Comparison of ENCODE assay signal across 23 cellular contexts in genomic region chr16:82236415-82236814, GRCh38.
"Had no signal": no experiment of that assay in that cellular context is flagged by ENCODE, and none has a peak within 500 bp of the region (broad histone marks: within the 10 kb centered on the region; RNA-seq: fewer than 3 reads in every experiment).

No MANE protein-coding gene starts in this region.

- H3K27ac ChIP-seq: esophagus muscularis mucosa, gastroesophageal sphincter, heart right ventricle, left ventricle myocardium inferior, ovary, right lobe of liver, testis had no signal

- H3K4me3 Mint-ChIP-seq: activated B cell treated with CpG ODN at 0.5 μM for 24 hours; activated CD4-positive, alpha-beta memory T cell treated with anti-CD3 and anti-CD28 coated beads for 36 hours; activated CD8-positive, alpha-beta memory T cell treated with anti-CD3 and anti-CD28 coated beads, Interleukin-2, amount 10 ng/mL, durations not matched to agents 7 days and 5 days; activated naive CD8-positive, alpha-beta T cell treated with anti-CD3 and anti-CD28 coated beads for 36 hours; immature natural killer cell; T-helper 2 cell treated with Interferon-gamma antibody and Interleukin-4, amounts not matched to agents 5 μg/mL and 100 μg/mL, for 36 hours; type B pancreatic cell had no signal

- H3K4me1 ChIP-seq: esophagus muscularis mucosa, gastroesophageal sphincter, heart right ventricle, left ventricle myocardium inferior, right lobe of liver, testis had no signal

- H3K36me3 Mint-ChIP-seq: activated CD4-positive, alpha-beta memory T cell treated with anti-CD3 and anti-CD28 coated beads for 36 hours; activated CD8-positive, alpha-beta memory T cell treated with anti-CD3 and anti-CD28 coated beads, Interleukin-2, amount 10 ng/mL, durations not matched to agents 7 days and 5 days; activated naive CD8-positive, alpha-beta T cell treated with anti-CD3 and anti-CD28 coated beads for 36 hours; immature natural killer cell; type B pancreatic cell had no signal

- H3K27me3 ChIP-seq: ovary, right lobe of liver, testis had no signal

- H3K9me3 ChIP-seq: esophagus muscularis mucosa, gastroesophageal sphincter, heart right ventricle, left ventricle myocardium inferior, ovary, right lobe of liver, testis had no signal

- H3K9me3 Mint-ChIP-seq: activated B cell treated with CpG ODN at 0.5 μM for 24 hours; activated CD4-positive, alpha-beta memory T cell treated with anti-CD3 and anti-CD28 coated beads for 36 hours; activated naive CD8-positive, alpha-beta T cell treated with anti-CD3 and anti-CD28 coated beads for 36 hours; T-helper 2 cell treated with Interferon-gamma antibody and Interleukin-4, amounts not matched to agents 5 μg/mL and 100 μg/mL, for 36 hours; type B pancreatic cell had no signal

- DNase-seq: activated B cell treated with CpG ODN at 0.5 μM for 24 hours; activated CD4-positive, alpha-beta memory T cell treated with anti-CD3 and anti-CD28 coated beads for 36 hours; activated CD4-positive, alpha-beta T cell treated with anti-CD3 and anti-CD28 coated beads for 4 hours; activated CD8-positive, alpha-beta memory T cell treated with anti-CD3 and anti-CD28 coated beads, Interleukin-2, amount 10 ng/mL, durations not matched to agents 7 days and 5 days; activated naive CD4-positive, alpha-beta T cell; activated naive CD8-positive, alpha-beta T cell treated with anti-CD3 and anti-CD28 coated beads for 36 hours; amniotic stem cell; dermis blood vessel endothelial cell; effector memory CD4-positive, alpha-beta T cell; heart right ventricle; immature natural killer cell; kidney glomerular epithelial cell; left ventricle myocardium inferior; ovary; right lobe of liver; small intestine; stimulated activated CD4-positive, alpha-beta T cell treated with anti-CD3 and anti-CD28 coated beads, Interleukin-15, amount 100 ng/mL, for 24 hours; stimulated activated CD4-positive, alpha-beta T cell treated with anti-CD3 and anti-CD28 coated beads, Interleukin-4, amount 100 ng/mL, for 1 hour; testis had no signal

- H3K4me3 ChIP-seq: esophagus muscularis mucosa, gastroesophageal sphincter, heart right ventricle, left ventricle myocardium inferior, ovary, right lobe of liver, testis had no signal

- H3K36me3 ChIP-seq: esophagus muscularis mucosa, gastroesophageal sphincter, heart right ventricle, left ventricle myocardium inferior, ovary, right lobe of liver had no signal

- H3K27ac Mint-ChIP-seq: activated B cell treated with CpG ODN at 0.5 μM for 24 hours; activated CD4-positive, alpha-beta memory T cell treated with anti-CD3 and anti-CD28 coated beads for 36 hours; activated CD8-positive, alpha-beta memory T cell treated with anti-CD3 and anti-CD28 coated beads, Interleukin-2, amount 10 ng/mL, durations not matched to agents 7 days and 5 days; activated naive CD8-positive, alpha-beta T cell treated with anti-CD3 and anti-CD28 coated beads for 36 hours; immature natural killer cell; T-helper 2 cell treated with Interferon-gamma antibody and Interleukin-4, amounts not matched to agents 5 μg/mL and 100 μg/mL, for 36 hours; type B pancreatic cell had no signal

- ATAC-seq: activated CD8-positive, alpha-beta memory T cell treated with anti-CD3 and anti-CD28 coated beads, Interleukin-2, amount 10 ng/mL, durations not matched to agents 7 days and 5 days; gastroesophageal sphincter; heart right ventricle; right lobe of liver had no signal

- H3K4me1 Mint-ChIP-seq: activated B cell treated with CpG ODN at 0.5 μM for 24 hours; activated naive CD8-positive, alpha-beta T cell treated with anti-CD3 and anti-CD28 coated beads for 36 hours; immature natural killer cell had no signal
